Comparison of ENCODE assay signal across 21 cellular contexts in genomic region chr2:7722212-7722910, GRCh38.
DNase-seq lines count a peak whose midpoint lies in the region; ATAC-seq and TF ChIP-seq lines count a peak whose summit lies in the region.
"Had no signal": no experiment of that assay in that cellular context is flagged by ENCODE, and none has a peak within 500 bp of the region (broad histone marks: within the 10 kb centered on the region; RNA-seq: fewer than 3 reads in every experiment).

No MANE protein-coding gene starts in this region.

- H3K9me3 Mint-ChIP-seq in activated T-cell treated with anti-CD3 and anti-CD28 coated beads, Interleukin-2, amount 50 U/mL, for 24 hours, result no peaks in the 10 kb centered on the region
- no peaks in the 10 kb centered on the region for H3K9me3 Mint-ChIP-seq in neural progenitor cell
- H3K9me3 Mint-ChIP-seq: activated B cell treated with CpG ODN at 0.5 μM for 24 hours; activated naive CD4-positive, alpha-beta T cell treated with anti-CD3 and anti-CD28 coated beads for 36 hours; stimulated activated naive B cell treated with anti-CD40 and anti-IgM and Interleukin-4, amounts not matched to agents 10 μg/mL and 1 μg/mL and 100 μg/mL, for 72 hours had no signal

- H3K4me3 ChIP-seq in IMR-90 (ENCODE audit: insufficient read depth, low read depth, low read length), result no peak overlapping the region
- no peak overlapping the region for H3K4me3 ChIP-seq in neural progenitor cell
- H3K4me3 ChIP-seq: HAP-1, K562, transverse colon had no signal

- no peaks in the 10 kb centered on the region for H3K9me1 ChIP-seq in IMR-90 (ENCODE audit: insufficient read depth, low read length)

- no peak for TF ChIP-seq RAD21 in IMR-90 (IDR thresholded peaks at IDR 0.05; ENCODE audit: low read length)

- no peak overlapping the region for H2AK9ac ChIP-seq in IMR-90 (replicated peaks; ENCODE audit: low read depth, low read length, poor library complexity)

- no peak overlapping the region for H4K8ac ChIP-seq in IMR-90 (ENCODE audit: low read depth in 2 of 2, low read length in 2 of 2)

- H3K27me3 Mint-ChIP-seq in activated T-cell treated with anti-CD3 and anti-CD28 coated beads, Interleukin-2, amount 50 U/mL, for 24 hours, result no peaks in the 10 kb centered on the region
- H3K27me3 Mint-ChIP-seq in neural progenitor cell (ENCODE audit: insufficient read depth, low read depth), result peaks cover 2% of the 10 kb centered on the region
- H3K27me3 Mint-ChIP-seq: activated B cell treated with CpG ODN at 0.5 μM for 24 hours had no signal

- no peak for TF ChIP-seq POLR2A in IMR-90 (IDR thresholded peaks at IDR 0.05; ENCODE audit: low read depth, low read length)

- H2BK5ac ChIP-seq in IMR-90 (ENCODE audit: low read depth, low read length, poor library complexity, severe bottlenecking), result no peak overlapping the region

- H3K9me3 ChIP-seq in IMR-90 (ENCODE audit: control insufficient read depth, insufficient read depth, low read length), result no peaks in the 10 kb centered on the region
- H3K9me3 ChIP-seq in neural progenitor cell (ENCODE audit: low read depth), result no peaks in the 10 kb centered on the region
- H3K9me3 ChIP-seq: HAP-1, transverse colon had no signal

- intact Hi-C loops in IMR-90 (cut with micrococcal nuclease), result no loop called here

- no peak overlapping the region for H3K23ac ChIP-seq in IMR-90 (ENCODE audit: low read depth, low read length)

- no peak overlapping the region for H3K4me3 Mint-ChIP-seq in activated T-cell treated with anti-CD3 and anti-CD28 coated beads, Interleukin-2, amount 50 U/mL, for 24 hours
- no peak overlapping the region for H3K4me3 Mint-ChIP-seq in neural progenitor cell
- H3K4me3 Mint-ChIP-seq: activated B cell treated with CpG ODN at 0.5 μM for 24 hours; activated naive CD4-positive, alpha-beta T cell treated with anti-CD3 and anti-CD28 coated beads for 36 hours; stimulated activated naive B cell treated with anti-CD40 and anti-IgM and Interleukin-4, amounts not matched to agents 10 μg/mL and 1 μg/mL and 100 μg/mL, for 72 hours; T-helper 1 cell treated with Interleukin-12 subunit alpha and Interleukin-12 subunit beta and Interleukin-4 antibody, amounts not matched to agents 30 μg/mL and 1 μg/mL, for 36 hours had no signal

- H4K5ac ChIP-seq in IMR-90 (ENCODE audit: low read depth, low read length), result no peak overlapping the region

- in situ Hi-C loops in IMR-90 (cut with MboI; ENCODE audit: low sequenced_read_pairs), result no loop called here

- H3K4ac ChIP-seq in IMR-90 (ENCODE audit: low read depth, low read length), result no peak overlapping the region

- H3K27ac Mint-ChIP-seq in activated T-cell treated with anti-CD3 and anti-CD28 coated beads, Interleukin-2, amount 50 U/mL, for 24 hours, result peak overlapping the region; percentile 58
- H3K27ac Mint-ChIP-seq in neural progenitor cell, result peak overlapping the region; percentile 51
- H3K27ac Mint-ChIP-seq: activated B cell treated with CpG ODN at 0.5 μM for 24 hours; activated naive CD4-positive, alpha-beta T cell treated with anti-CD3 and anti-CD28 coated beads for 36 hours; stimulated activated naive B cell treated with anti-CD40 and anti-IgM and Interleukin-4, amounts not matched to agents 10 μg/mL and 1 μg/mL and 100 μg/mL, for 72 hours had no signal

- dilution Hi-C loops in IMR-90 (cut with HindIII; ENCODE audit: low sequenced_read_pairs, unreplicated experiment), result no loop called here

- ATAC-seq in HG02798 (IDR thresholded peaks at IDR 0.05; ENCODE audit: poor library complexity, unreplicated experiment) (peak; percentile 62), IMR-90 (ENCODE audit: low read depth) (no peak), HG03039 (IDR thresholded peaks at IDR 0.05; ENCODE audit: unreplicated experiment) (no peak), HG02610 (IDR thresholded peaks at IDR 0.05; ENCODE audit: unreplicated experiment) (no peak)
- ATAC-seq: K562; stimulated activated naive B cell treated with anti-CD40 and anti-IgM and Interleukin-4, amounts not matched to agents 10 μg/mL and 1 μg/mL and 100 μg/mL, for 72 hours had no signal

- H3K56ac ChIP-seq in IMR-90 (ENCODE audit: extremely low read depth, insufficient read depth, low read length), result no peak overlapping the region

- H2BK15ac ChIP-seq in IMR-90 (ENCODE audit: low read depth, low read length), result no peak overlapping the region

- no peak overlapping the region for H2AK5ac ChIP-seq in IMR-90 (ENCODE audit: low read depth, low read length)

- CTCF ChIA-PET in IMR-90 (lab: Yijun Ruan, JAX), result no interaction called here

- peaks cover 3% of the 10 kb centered on the region; the same call in 1 of the 2 replicates for H3K27me3 ChIP-seq in IMR-90 (ENCODE audit: control insufficient read depth, insufficient read depth, low read length)
- peaks cover 3% of the 10 kb centered on the region for H3K27me3 ChIP-seq in neural progenitor cell
- H3K27me3 ChIP-seq: transverse colon had no signal

- no peak for DNase-seq in activated T-cell treated with anti-CD3 and anti-CD28 coated beads, Interleukin-2, amount 50 U/mL, for 24 hours
- no peak for DNase-seq in activated T-cell treated with anti-CD3 and anti-CD28 coated beads, Interleukin-2, amount 50 U/mL, for 48 hours
- DNase-seq in IMR-90, result no peak
- no peak for DNase-seq in neural progenitor cell (ENCODE audit: low spot score)
- DNase-seq in T1000 (lab: John Stamatoyannopoulos, UW), result no peak
- DNase-seq: activated B cell treated with CpG ODN at 0.5 μM for 24 hours; activated naive CD4-positive, alpha-beta T cell treated with anti-CD3 and anti-CD28 coated beads for 36 hours; DMS53; hypothalamus; NCI-H2081 treated with DMSO at 0.1 percent for 48 hours; NCI-H526; SHP77; stimulated activated CD4-positive, alpha-beta T cell treated with anti-CD3 and anti-CD28 coated beads, Interleukin-12 subunit alpha, Interleukin-12 subunit beta, amount 100 ng/mL, for 4 hours; stimulated activated naive B cell treated with anti-CD40 and anti-IgM and Interleukin-4, amounts not matched to agents 10 μg/mL and 1 μg/mL and 100 μg/mL, for 72 hours; transverse colon had no signal

- POLR2A ChIA-PET in IMR-90 (lab: Charles Lee; ENCODE audit: unreplicated experiment), result no interaction called here

- H3K36me3 Mint-ChIP-seq in activated T-cell treated with anti-CD3 and anti-CD28 coated beads, Interleukin-2, amount 50 U/mL, for 24 hours (ENCODE audit: low read depth), result peaks cover 10% of the 10 kb centered on the region
- no peaks in the 10 kb centered on the region for H3K36me3 Mint-ChIP-seq in neural progenitor cell
- H3K36me3 Mint-ChIP-seq: stimulated activated naive B cell treated with anti-CD40 and anti-IgM and Interleukin-4, amounts not matched to agents 10 μg/mL and 1 μg/mL and 100 μg/mL, for 72 hours had no signal

- H2AFZ ChIP-seq in IMR-90 (replicated peaks; ENCODE audit: low read length, poor library complexity) (peak overlapping the region; percentile 47), neural progenitor cell (replicated peaks) (no peak overlapping the region)

- H3K18ac ChIP-seq in IMR-90 (ENCODE audit: low read depth, low read length), result no peak overlapping the region

- TF ChIP-seq CTCF in IMR-90 (conservative IDR thresholded peaks at IDR 0.05; ENCODE audit: low read depth, low read length), result no peak
- no peak for TF ChIP-seq CTCF in neural progenitor cell (IDR thresholded peaks at IDR 0.05)

- BruUV-seq in IMR-90 (replicated peaks; lab: Mats Ljungman, UMichigan), result no TSS peak

- no peak overlapping the region for H3K14ac ChIP-seq in IMR-90 (replicated peaks; ENCODE audit: low read depth, low read length)

- H4K20me1 ChIP-seq in IMR-90 (ENCODE audit: insufficient read depth, low read length) (no peaks in the 10 kb centered on the region), neural progenitor cell (ENCODE audit: low read depth) (no peaks in the 10 kb centered on the region)

- H3K4me1 ChIP-seq in IMR-90 (ENCODE audit: control insufficient read depth, insufficient read depth, low read length), result peaks cover 1% of the 10 kb centered on the region; the same call in 1 of the 2 replicates
- H3K4me1 ChIP-seq in neural progenitor cell, result peaks cover 37% of the 10 kb centered on the region
- H3K4me1 ChIP-seq: HAP-1 had no signal

- no peak overlapping the region for H2BK20ac ChIP-seq in IMR-90 (ENCODE audit: low read depth, low read length)

- H3K79me2 ChIP-seq in neural progenitor cell (ENCODE audit: low read depth), result no peaks in the 10 kb centered on the region

- H3K9ac ChIP-seq in IMR-90 (ENCODE audit: low read depth, low read length) (no peak overlapping the region), neural progenitor cell (no peak overlapping the region)

- no peak overlapping the region for H4K91ac ChIP-seq in IMR-90 (ENCODE audit: insufficient read depth, low read depth, low read length)

- H3F3A ChIP-seq in neural progenitor cell (ENCODE audit: low read depth), result no peaks in the 10 kb centered on the region

- 95% methylated on average over 4 of the region's 13 CpGs; no CpG with 5 or more reads in 1 of the 2 experiments for WGBS in IMR-90 (ENCODE audit: extremely low coverage in 2 of 2, insufficient read length in 1 of 2), 2 experiments

- H3K27ac ChIP-seq in IMR-90 (ENCODE audit: insufficient read depth, low read length), result no peak overlapping the region
- H3K27ac ChIP-seq in neural progenitor cell, result no peak overlapping the region
- H3K27ac ChIP-seq: transverse colon had no signal

- no peak overlapping the region for H2BK120ac ChIP-seq in IMR-90 (ENCODE audit: low read depth, low read length)

- peaks cover 46% of the 10 kb centered on the region for H3K4me1 Mint-ChIP-seq in activated T-cell treated with anti-CD3 and anti-CD28 coated beads, Interleukin-2, amount 50 U/mL, for 24 hours (ENCODE audit: low read depth)
- peaks cover 27% of the 10 kb centered on the region for H3K4me1 Mint-ChIP-seq in neural progenitor cell
- H3K4me1 Mint-ChIP-seq: activated B cell treated with CpG ODN at 0.5 μM for 24 hours; stimulated activated naive B cell treated with anti-CD40 and anti-IgM and Interleukin-4, amounts not matched to agents 10 μg/mL and 1 μg/mL and 100 μg/mL, for 72 hours had no signal

- no peaks in the 10 kb centered on the region for H3K79me1 ChIP-seq in IMR-90 (ENCODE audit: low read depth in 1 of 2, low read length in 2 of 2)

- H3K36me3 ChIP-seq in IMR-90 (ENCODE audit: control insufficient read depth, insufficient read depth, low read length) (no peaks in the 10 kb centered on the region), neural progenitor cell (no peaks in the 10 kb centered on the region)
- H3K36me3 ChIP-seq: HAP-1, transverse colon had no signal

- H3K4me2 ChIP-seq in IMR-90 (ENCODE audit: low read depth, low read length) (no peak overlapping the region), neural progenitor cell (no peak overlapping the region)

TF ChIP-seq in IMR-90, 13 proteins besides CTCF, POLR2A, EP300 and RAD21 (continues in another document):
- TF ChIP-seq MAZ (IDR thresholded peaks at IDR 0.05; ENCODE audit: borderline replicate concordance, low read depth, low read length) (no peak), NFE2L2 (IDR thresholded peaks at IDR 0.05; ENCODE audit: low read depth, low read length) (no peak), RCOR1 (IDR thresholded peaks at IDR 0.05; ENCODE audit: insufficient replicate concordance, low read length) (no peak), BHLHE40 (IDR thresholded peaks at IDR 0.05; ENCODE audit: low read depth, low read length) (no peak), FOS (IDR thresholded peaks at IDR 0.05; ENCODE audit: low read depth, low read length) (no peak), RFX5 (IDR thresholded peaks at IDR 0.05; ENCODE audit: low read depth, low read length) (no peak), MAFK (IDR thresholded peaks at IDR 0.05; ENCODE audit: low read depth, low read length) (no peak)
